ENCODE assay signal across 1 cellular context in the genomic region with DNA sequence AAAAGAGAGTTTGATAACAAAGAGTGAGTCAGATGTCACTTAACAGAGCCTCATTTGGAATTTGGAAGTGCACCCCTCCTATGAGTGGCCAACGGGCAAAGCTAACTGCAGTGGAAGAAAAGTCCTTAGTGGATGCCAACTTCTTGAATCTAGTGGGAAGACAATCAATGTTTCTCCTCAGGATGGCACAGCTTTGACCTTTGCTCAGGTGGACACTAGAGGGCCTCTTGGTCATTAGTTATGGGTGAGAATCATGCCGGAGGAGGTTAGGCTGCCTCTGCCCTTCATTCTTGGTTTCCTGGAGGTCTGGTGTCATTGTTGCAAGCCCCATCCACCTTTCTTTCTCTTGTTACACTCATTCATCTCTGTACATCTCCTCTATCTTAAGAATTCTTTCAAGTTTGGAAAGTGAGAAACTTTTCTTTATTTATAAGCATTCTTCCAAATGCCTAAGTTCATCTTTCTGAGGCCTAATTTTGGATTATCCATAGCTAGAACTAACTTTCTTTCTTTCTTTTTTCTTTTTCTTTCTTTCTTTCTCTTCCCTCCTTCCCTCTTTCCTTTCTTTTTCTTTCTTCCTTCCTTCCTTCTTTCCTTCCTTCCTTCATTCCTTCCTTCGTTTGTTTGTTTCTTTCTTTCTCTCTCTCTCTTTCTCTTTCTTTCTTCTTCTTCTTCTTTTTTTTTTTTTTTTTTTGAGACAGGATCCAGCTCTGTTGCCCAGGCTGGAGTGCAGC.
TF ChIP-seq lines count a peak whose summit lies in the region.

No MANE protein-coding gene starts in this region.

TF ChIP-seq in GM23338, 12 proteins besides CTCF, POLR2A, EP300 and RAD21 (continued from another document):
- TF ChIP-seq, protein P1, sequence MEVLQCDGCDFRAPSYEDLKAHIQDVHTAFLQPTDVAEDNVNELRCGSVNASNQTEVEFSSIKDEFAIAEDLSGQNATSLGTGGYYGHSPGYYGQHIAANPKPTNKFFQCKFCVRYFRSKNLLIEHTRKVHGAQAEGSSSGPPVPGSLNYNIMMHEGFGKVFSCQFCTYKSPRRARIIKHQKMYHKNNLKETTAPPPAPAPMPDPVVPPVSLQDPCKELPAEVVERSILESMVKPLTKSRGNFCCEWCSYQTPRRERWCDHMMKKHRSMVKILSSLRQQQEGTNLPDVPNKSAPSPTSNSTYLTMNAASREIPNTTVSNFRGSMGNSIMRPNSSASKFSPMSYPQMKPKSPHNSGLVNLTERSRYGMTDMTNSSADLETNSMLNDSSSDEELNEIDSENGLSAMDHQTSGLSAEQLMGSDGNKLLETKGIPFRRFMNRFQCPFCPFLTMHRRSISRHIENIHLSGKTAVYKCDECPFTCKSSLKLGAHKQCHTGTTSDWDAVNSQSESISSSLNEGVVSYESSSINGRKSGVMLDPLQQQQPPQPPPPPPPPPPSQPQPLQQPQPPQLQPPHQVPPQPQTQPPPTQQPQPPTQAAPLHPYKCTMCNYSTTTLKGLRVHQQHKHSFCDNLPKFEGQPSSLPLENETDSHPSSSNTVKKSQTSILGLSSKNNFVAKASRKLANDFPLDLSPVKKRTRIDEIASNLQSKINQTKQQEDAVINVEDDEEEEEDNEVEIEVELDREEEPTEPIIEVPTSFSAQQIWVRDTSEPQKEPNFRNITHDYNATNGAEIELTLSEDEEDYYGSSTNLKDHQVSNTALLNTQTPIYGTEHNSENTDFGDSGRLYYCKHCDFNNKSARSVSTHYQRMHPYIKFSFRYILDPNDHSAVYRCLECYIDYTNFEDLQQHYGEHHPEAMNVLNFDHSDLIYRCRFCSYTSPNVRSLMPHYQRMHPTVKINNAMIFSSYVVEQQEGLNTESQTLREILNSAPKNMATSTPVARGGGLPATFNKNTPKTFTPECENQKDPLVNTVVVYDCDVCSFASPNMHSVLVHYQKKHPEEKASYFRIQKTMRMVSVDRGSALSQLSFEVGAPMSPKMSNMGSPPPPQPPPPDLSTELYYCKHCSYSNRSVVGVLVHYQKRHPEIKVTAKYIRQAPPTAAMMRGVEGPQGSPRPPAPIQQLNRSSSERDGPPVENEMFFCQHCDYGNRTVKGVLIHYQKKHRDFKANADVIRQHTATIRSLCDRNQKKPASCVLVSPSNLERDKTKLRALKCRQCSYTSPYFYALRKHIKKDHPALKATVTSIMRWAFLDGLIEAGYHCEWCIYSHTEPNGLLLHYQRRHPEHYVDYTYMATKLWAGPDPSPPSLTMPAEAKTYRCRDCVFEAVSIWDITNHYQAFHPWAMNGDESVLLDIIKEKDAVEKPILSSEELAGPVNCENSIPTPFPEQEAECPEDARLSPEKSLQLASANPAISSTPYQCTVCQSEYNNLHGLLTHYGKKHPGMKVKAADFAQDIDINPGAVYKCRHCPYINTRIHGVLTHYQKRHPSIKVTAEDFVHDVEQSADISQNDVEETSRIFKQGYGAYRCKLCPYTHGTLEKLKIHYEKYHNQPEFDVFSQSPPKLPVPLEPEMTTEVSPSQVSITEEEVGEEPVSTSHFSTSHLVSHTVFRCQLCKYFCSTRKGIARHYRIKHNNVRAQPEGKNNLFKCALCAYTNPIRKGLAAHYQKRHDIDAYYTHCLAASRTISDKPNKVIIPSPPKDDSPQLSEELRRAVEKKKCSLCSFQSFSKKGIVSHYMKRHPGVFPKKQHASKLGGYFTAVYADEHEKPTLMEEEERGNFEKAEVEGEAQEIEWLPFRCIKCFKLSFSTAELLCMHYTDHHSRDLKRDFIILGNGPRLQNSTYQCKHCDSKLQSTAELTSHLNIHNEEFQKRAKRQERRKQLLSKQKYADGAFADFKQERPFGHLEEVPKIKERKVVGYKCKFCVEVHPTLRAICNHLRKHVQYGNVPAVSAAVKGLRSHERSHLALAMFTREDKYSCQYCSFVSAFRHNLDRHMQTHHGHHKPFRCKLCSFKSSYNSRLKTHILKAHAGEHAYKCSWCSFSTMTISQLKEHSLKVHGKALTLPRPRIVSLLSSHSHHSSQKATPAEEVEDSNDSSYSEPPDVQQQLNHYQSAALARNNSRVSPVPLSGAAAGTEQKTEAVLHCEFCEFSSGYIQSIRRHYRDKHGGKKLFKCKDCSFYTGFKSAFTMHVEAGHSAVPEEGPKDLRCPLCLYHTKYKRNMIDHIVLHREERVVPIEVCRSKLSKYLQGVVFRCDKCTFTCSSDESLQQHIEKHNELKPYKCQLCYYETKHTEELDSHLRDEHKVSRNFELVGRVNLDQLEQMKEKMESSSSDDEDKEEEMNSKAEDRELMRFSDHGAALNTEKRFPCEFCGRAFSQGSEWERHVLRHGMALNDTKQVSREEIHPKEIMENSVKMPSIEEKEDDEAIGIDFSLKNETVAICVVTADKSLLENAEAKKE (CRISPR knock-in tag; IDR thresholded peaks at IDR 0.05), result 0 out of 2 replicates have a peak, but pooled peaks have one; percentile 32
